18 cellular contexts compared by ENCODE assay signal in genomic region chr12:109696485-109697269, GRCh38. TPM values are rescaled to one million over a fixed set of nuclear protein-coding genes. Genes with fewer than 3 reads are reported as not detected.
DNase-seq lines count a peak whose midpoint lies in the region; ATAC-seq and TF ChIP-seq lines count a peak whose summit lies in the region.
"Had no signal": no experiment of that assay in that cellular context is flagged by ENCODE, and none has a peak within 500 bp of the region (broad histone marks: within the 10 kb centered on the region; RNA-seq: fewer than 3 reads in every experiment).

No MANE protein-coding gene starts in this region.

- ATAC-seq in GM21423 (IDR thresholded peaks at IDR 0.05; ENCODE audit: unreplicated experiment): no peak
- ATAC-seq: GM23338; stimulated activated memory B cell treated with anti-CD40 and anti-IgM and Interleukin-4, amounts not matched to agents 10 μg/mL and 1 μg/mL and 100 μg/mL, for 72 hours had no signal

- H2BK12ac ChIP-seq in mesenchymal stem cell (ENCODE audit: low read length in 2 of 2): no peak overlapping the region

- 70% methylated on average over 3 of the region's 6 CpGs for WGBS in mesenchymal stem cell

- H3K4me3 ChIP-seq in WERI-Rb-1 (ENCODE audit: low read depth, low read length) (no peak overlapping the region), mesenchymal stem cell (ENCODE audit: insufficient read depth in 1 of 2, low read depth in 1 of 2, low read length in 2 of 2) (no peak overlapping the region)
- H3K4me3 ChIP-seq: gastrocnemius medialis, GM23338, SK-N-MC had no signal

- H3K27me3 ChIP-seq in WERI-Rb-1 (ENCODE audit: insufficient read depth, low read depth, severe bottlenecking): no peaks in the 10 kb centered on the region
- H3K27me3 ChIP-seq in mesenchymal stem cell (ENCODE audit: control insufficient read depth in 1 of 2, insufficient read depth in 1 of 2, low read length in 2 of 2): peaks cover 21 to 53% of the 10 kb centered on the region in 2 experiments
- H3K27me3 ChIP-seq: gastrocnemius medialis had no signal

- H4K8ac ChIP-seq in mesenchymal stem cell (ENCODE audit: low read length): no peak overlapping the region

- H3K36me3 ChIP-seq in WERI-Rb-1 (no peaks in the 10 kb centered on the region), mesenchymal stem cell (ENCODE audit: control insufficient read depth in 1 of 2, insufficient read depth in 2 of 2, low read depth in 1 of 2, low read length in 2 of 2) (no peaks in the 10 kb centered on the region)
- H3K36me3 ChIP-seq: gastrocnemius medialis had no signal

- H2AK5ac ChIP-seq in mesenchymal stem cell (ENCODE audit: low read length, severe bottlenecking): no peak overlapping the region

- no peak overlapping the region for H2BK5ac ChIP-seq in mesenchymal stem cell (ENCODE audit: low read depth, low read length, poor library complexity, severe bottlenecking)

- H3K18ac ChIP-seq in mesenchymal stem cell (ENCODE audit: low read depth in 1 of 2, low read length in 2 of 2): no peak overlapping the region

- no peak overlapping the region for H2AFZ ChIP-seq in mesenchymal stem cell (ENCODE audit: low read depth, low read length)
- H2AFZ ChIP-seq: GM23338 had no signal

- H3K4ac ChIP-seq in mesenchymal stem cell (ENCODE audit: low read depth in 1 of 2, low read length in 2 of 2): no peak overlapping the region

- peak; percentile 26 for DNase-seq in ACHN
- peak; percentile 40 for DNase-seq in HT1080 (ENCODE audit: low read depth)
- DNase-seq in WERI-Rb-1: no peak
- DNase-seq in mesenchymal stem cell: peak; percentile 45
- no peak for DNase-seq in SW 1271 (lab: John Stamatoyannopoulos, UW)
- DNase-seq in GM19240 (ENCODE audit: insufficient read length, low spot score): no peak
- DNase-seq in GM13976 (ENCODE audit: low spot score): no peak
- DNase-seq: activated B cell treated with CpG ODN at 0.5 μM for 24 hours; activated T-cell treated with anti-CD3 and anti-CD28 coated beads for 4 hours; amniotic stem cell; effector CD4-positive, alpha-beta T cell; gastrocnemius medialis; NCI-H1048; stimulated activated CD4-positive, alpha-beta T cell treated with anti-CD3 and anti-CD28 coated beads, Interleukin-2, amount 100 ng/mL, for 48 hours had no signal

- no peak for TF ChIP-seq CTCF in WERI-Rb-1 (IDR thresholded peaks at IDR 0.05; ENCODE audit: low read depth, low read length)
- TF ChIP-seq CTCF in GM13976 (IDR thresholded peaks at IDR 0.05; ENCODE audit: borderline replicate concordance, control extremely low read depth, extremely low read depth, insufficient read depth, missing control alignments): no peak

- H3K27ac ChIP-seq in WERI-Rb-1 (peak overlapping the region; percentile 88), mesenchymal stem cell (ENCODE audit: low read length, poor library complexity, severe bottlenecking) (no peak overlapping the region)
- H3K27ac ChIP-seq: SK-N-MC had no signal

- no peak overlapping the region for H3K9ac ChIP-seq in mesenchymal stem cell (ENCODE audit: low read length)

- no peak overlapping the region for H2BK120ac ChIP-seq in mesenchymal stem cell (ENCODE audit: low read depth, low read length)

- H3K9me3 ChIP-seq in WERI-Rb-1 (ENCODE audit: severe bottlenecking): no peaks in the 10 kb centered on the region
- no peaks in the 10 kb centered on the region for H3K9me3 ChIP-seq in mesenchymal stem cell (ENCODE audit: control insufficient read depth, low read length)
- H3K9me3 ChIP-seq: gastrocnemius medialis had no signal

- in situ Hi-C loops in ACHN (cut with HindIII; ENCODE audit: low pct_ligation_motif_present, low pct_unique_long_range_greater_than_20kb, low sequenced_read_pairs): no loop called here
- in situ Hi-C loops in GM13976 (cut with MboI; ENCODE audit: low sequenced_read_pairs, unreplicated experiment): no loop called here

- peaks cover 4% of the 10 kb centered on the region for H3K4me1 ChIP-seq in mesenchymal stem cell (ENCODE audit: control insufficient read depth, insufficient read depth, low read depth, low read length)

- no peak overlapping the region for H4K91ac ChIP-seq in mesenchymal stem cell (ENCODE audit: low read length)

- no peak overlapping the region for H3K23ac ChIP-seq in mesenchymal stem cell (ENCODE audit: low read length in 2 of 2)

- H3K79me1 ChIP-seq in mesenchymal stem cell (replicated peaks; ENCODE audit: low read length, poor library complexity, severe bottlenecking): no peaks in the 10 kb centered on the region

- no peak overlapping the region for H2BK15ac ChIP-seq in mesenchymal stem cell (ENCODE audit: low read depth, poor library complexity, severe bottlenecking)

- no peak overlapping the region for H3K14ac ChIP-seq in mesenchymal stem cell (ENCODE audit: low read length in 2 of 2)

- H3K4me2 ChIP-seq in mesenchymal stem cell (ENCODE audit: low read length, poor library complexity, severe bottlenecking): no peak overlapping the region
- H3K4me2 ChIP-seq: GM23338 had no signal

RNA-seq across cellular contexts. Expression of gene FAM222A, which starts 16.9 kb away (rescaled TPM):
- total RNA-seq in HT1080 (2014; rRNA removed; shearing (Covaris generic)): 1.9 TPM in 2 replicates
- 0.68 and 0.78 TPM in 2 replicates for polyA plus RNA-seq in HT1080 (2015; cell fraction: cytosol; rRNA removed)
- polyA plus RNA-seq in HT1080 (2015; cell fraction: nucleus; rRNA removed): 0.24 and 0.62 TPM in 2 replicates
- polyA plus RNA-seq in mesenchymal stem cell (2013, experiment 1 of 2): 2.8 TPM
- polyA plus RNA-seq in mesenchymal stem cell (2013, experiment 2 of 2): 2.5 TPM

Comparison
In these comparisons a context has a peak if more than half of its experiments do, and no peak if none do; other contexts are left out.
1. DNase-seq: peak in ACHN (single experiment), HT1080 (single experiment) and mesenchymal stem cell (single experiment); none in WERI-Rb-1 (single experiment), SW 1271 (0 of 2), GM19240 (single experiment) and GM13976 (single experiment).